Comparison of ENCODE assay signal across 24 cellular contexts in genomic region chr10:21047511-21047910, GRCh38.
"Had no signal": no experiment of that assay in that cellular context is flagged by ENCODE, and none has a peak within 500 bp of the region (broad histone marks: within the 10 kb centered on the region; RNA-seq: fewer than 3 reads in every experiment).

No MANE protein-coding gene starts in this region.

- DNase-seq: activated CD4-positive, CD25-positive, alpha-beta regulatory T cell treated with anti-CD3 and anti-CD28 coated beads, Interleukin-2, amount 50 U/mL, for 72 hours; activated CD8-positive, alpha-beta memory T cell treated with anti-CD3 and anti-CD28 coated beads for 24 hours; activated CD8-positive, alpha-beta memory T cell treated with anti-CD3 and anti-CD28 coated beads, Interleukin-2, amount 50 U/mL, for 48 hours; activated gamma-delta T cell; adrenal gland; body of pancreas; caudate nucleus; dorsolateral prefrontal cortex; heart right ventricle; immature natural killer cell; midbrain; occipital lobe; posterior cingulate gyrus; sigmoid colon; stimulated activated CD4-positive, alpha-beta T cell treated with anti-CD3 and anti-CD28 coated beads, Interleukin-12 subunit alpha, Interleukin-12 subunit beta, amount 100 ng/mL, for 4 hours; stimulated activated CD4-positive, alpha-beta T cell treated with anti-CD3 and anti-CD28 coated beads, Interleukin-1b, Interleukin-23, amount 100 ng/mL, for 48 hours; stimulated activated CD8-positive, alpha-beta memory T cell treated with anti-CD3 and anti-CD28 coated beads, Interleukin-4, amount 100 ng/mL, for 48 hours; stimulated activated naive CD4-positive, alpha-beta T cell; T-helper 17 cell; uterus had no signal

- FAIRE-seq: colon had no signal

- ATAC-seq: body of pancreas, heart right ventricle, T-helper 17 cell had no signal

- H3K27ac ChIP-seq: adrenal gland, body of pancreas, heart right ventricle, sigmoid colon, uterus, VCaP had no signal

- H3K4me3 ChIP-seq: adrenal gland, body of pancreas, dorsolateral prefrontal cortex, heart right ventricle, lung, sigmoid colon, uterus had no signal

- H3K27me3 ChIP-seq: adrenal gland, body of pancreas, dorsolateral prefrontal cortex, heart right ventricle, sigmoid colon, uterus had no signal

- H3K9me3 ChIP-seq: adrenal gland, body of pancreas, uterus had no signal

- H3K4me3 Mint-ChIP-seq: activated naive CD4-positive, alpha-beta T cell treated with anti-CD3 and anti-CD28 coated beads, Interleukin-2, amount 50 U/mL, for 24 hours; immature natural killer cell; T-helper 17 cell had no signal

- H3K27me3 Mint-ChIP-seq: T-helper 17 cell had no signal

- H3K4me1 ChIP-seq: body of pancreas, sigmoid colon, uterus had no signal

- H3K36me3 Mint-ChIP-seq: activated naive CD4-positive, alpha-beta T cell treated with anti-CD3 and anti-CD28 coated beads, Interleukin-2, amount 50 U/mL, for 24 hours; immature natural killer cell had no signal

- H3K4me1 Mint-ChIP-seq: activated naive CD4-positive, alpha-beta T cell treated with anti-CD3 and anti-CD28 coated beads, Interleukin-2, amount 50 U/mL, for 24 hours; immature natural killer cell; T-helper 17 cell had no signal

- H3K27ac Mint-ChIP-seq: activated naive CD4-positive, alpha-beta T cell treated with anti-CD3 and anti-CD28 coated beads, Interleukin-2, amount 50 U/mL, for 24 hours; immature natural killer cell; T-helper 17 cell had no signal

- H3K36me3 ChIP-seq: adrenal gland, heart right ventricle, sigmoid colon, uterus had no signal
